8 cellular contexts compared by ENCODE assay signal in the genomic region with DNA sequence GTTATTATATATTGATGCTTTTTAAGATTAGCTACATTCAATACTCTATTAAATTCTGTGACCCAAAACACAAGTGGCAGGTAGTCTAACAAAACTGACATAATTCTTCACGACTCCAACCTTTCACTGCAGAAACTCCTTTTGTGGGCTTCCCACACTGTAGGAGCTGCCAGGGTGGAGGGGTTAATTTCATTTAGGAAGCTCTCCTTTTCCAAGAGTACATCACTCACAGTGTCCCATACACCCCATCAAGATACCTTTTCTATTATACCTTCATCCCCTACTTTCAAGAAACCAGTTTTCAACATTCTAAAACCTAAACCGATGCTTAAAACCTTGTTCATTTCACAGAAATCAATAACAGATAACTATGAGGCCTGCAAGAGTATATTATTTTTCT. TPM values are rescaled to one million over a fixed set of nuclear protein-coding genes. Genes with fewer than 3 reads are reported as not detected.
DNase-seq lines count a peak whose midpoint lies in the region; TF ChIP-seq lines count a peak whose summit lies in the region.

No MANE protein-coding gene starts in this region.

- 2 to 9% methylated on average over 2 of the region's 2 CpGs for WGBS in sigmoid colon, 2 donors

- H3K36me3 ChIP-seq in SJSA1: peaks cover 17% of the 10 kb centered on the region
- no peaks in the 10 kb centered on the region for H3K36me3 ChIP-seq in sigmoid colon

- H3K4me1 ChIP-seq in SJSA1 (replicated peaks): peaks cover 17% of the 10 kb centered on the region
- H3K4me1 ChIP-seq in sigmoid colon: peaks cover 0 to 47% (median 25%) of the 10 kb centered on the region in 4 donors

- DNase-seq in NCI-H1694 (lab: John Stamatoyannopoulos, UW) (peak; percentile 1), NCI-H1694 treated with DMSO at 0.1 percent for 48 hours (lab: John Stamatoyannopoulos, UW) (no peak), SJSA1 (ENCODE audit: low read depth in 1 of 2, low spot score in 2 of 2) (no peak), fibroblast of the aortic adventitia (ENCODE audit: low read depth) (no peak), sigmoid colon (no peak), MV-4-11 (lab: John Stamatoyannopoulos, UW) (no peak), HT-29 (ENCODE audit: low spot score) (no peak)
- no peak for DNase-seq in stimulated activated naive CD4-positive, alpha-beta T cell treated with Interleukin-2 at 50 U/mL for 16 hours (lab: John Stamatoyannopoulos, UW)

- peak overlapping the region; percentile 83; the same call in 1 of the 2 replicates for H3K27ac ChIP-seq in SJSA1
- peak overlapping the region; percentile 77 to 92 (median 85) for H3K27ac ChIP-seq in sigmoid colon

- H3K9me3 ChIP-seq in SJSA1 (replicated peaks): no peaks in the 10 kb centered on the region
- H3K9me3 ChIP-seq in sigmoid colon: no peaks in the 10 kb centered on the region

- no peak for TF ChIP-seq POLR2A in sigmoid colon (IDR thresholded peaks at IDR 0.05)

- no peak for TF ChIP-seq CTCF in fibroblast of the aortic adventitia (IDR thresholded peaks at IDR 0.05; ENCODE audit: insufficient read depth, low read length)
- TF ChIP-seq CTCF in sigmoid colon (IDR thresholded peaks at IDR 0.05): no peak

- intact Hi-C loops in sigmoid colon (cut with DNase I): loop anchor here (10.0 kb wide), 1 partner anchor 343 kb away; a partner anchor contains a TSS

- TF ChIP-seq EP300 in sigmoid colon (IDR thresholded peaks at IDR 0.05): no peak

- H3K4me3 ChIP-seq in SJSA1 (peak overlapping the region; percentile 90), fibroblast of the aortic adventitia (ENCODE audit: low read depth, low read length) (peak overlapping the region; percentile 85), sigmoid colon (peak overlapping the region; percentile 65 to 98 (median 84))

- H3K27me3 ChIP-seq in SJSA1 (replicated peaks) (no peaks in the 10 kb centered on the region), sigmoid colon (no peaks in the 10 kb centered on the region)

RNA-seq across cellular contexts. Expression of a gene that starts 0.8 kb away (rescaled TPM):
- total RNA-seq in SJSA1 (2014; rRNA removed; shearing (Covaris generic)): 16.1 TPM in 2 replicates
- total RNA-seq in fibroblast of the aortic adventitia (ENCODE audit: low replicate concordance) (9.5 and 13.5 TPM in 2 replicates), sigmoid colon (10 to 100 TPM in 3 of 4 donors, 1 to 10 TPM in 1; 9.0 to 15.5 (median 13.3) TPM)
- polyA plus RNA-seq in sigmoid colon: 1 to 10 TPM; 4.2 to 7.4 (median 4.6) TPM
- total RNA-seq in HT-29 (2014; rRNA removed; shearing (Covaris generic)): 5.9 and 8.0 TPM in 2 replicates
